In the genomic region with DNA sequence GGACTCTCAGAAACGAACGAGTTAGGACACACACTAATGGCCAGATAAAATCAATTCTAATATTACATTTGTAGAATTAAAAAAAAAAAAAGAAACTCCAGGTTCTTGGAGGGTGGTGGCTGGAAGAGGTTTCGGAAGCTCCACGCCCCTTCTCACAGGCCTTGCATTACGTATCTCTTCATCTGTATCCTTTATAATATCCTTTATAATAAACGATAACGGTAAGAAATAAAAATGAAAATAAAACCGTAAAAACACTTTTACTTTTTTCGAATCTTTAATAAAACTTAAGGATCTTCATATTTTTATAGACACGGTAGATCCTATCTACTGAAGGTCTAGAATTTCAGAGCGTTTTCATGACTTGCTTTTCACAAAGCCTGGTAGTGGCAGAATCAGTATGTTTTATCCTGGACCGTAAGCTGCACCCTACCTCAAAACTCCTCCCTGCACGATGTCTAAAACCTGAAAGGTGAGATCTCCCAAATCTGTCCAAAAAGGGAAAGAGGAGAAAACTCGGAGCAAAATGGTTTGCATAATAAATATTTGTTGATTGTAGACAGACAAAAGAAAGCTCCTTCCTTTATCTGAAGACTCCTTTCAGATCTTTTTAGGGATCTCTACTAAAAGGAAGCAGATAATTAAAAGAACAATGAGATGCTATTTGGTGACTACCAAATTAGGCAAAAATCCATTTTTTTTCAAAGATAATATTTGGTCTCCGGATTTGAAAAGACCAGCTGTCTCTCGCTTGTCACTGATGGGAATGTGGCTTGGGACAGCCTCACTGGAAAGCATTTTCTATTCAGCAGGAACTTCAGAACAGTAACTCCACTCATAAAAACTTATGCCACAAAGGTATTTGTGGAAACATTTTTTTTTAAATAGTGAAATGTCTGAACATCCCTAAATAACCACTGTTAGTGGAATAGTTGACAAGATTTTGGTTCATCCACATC, we compare ENCODE assay signal across 8 cellular contexts. TPM values are rescaled to one million over a fixed set of nuclear protein-coding genes. Genes with fewer than 3 reads are reported as not detected.
DNase-seq lines count a peak whose midpoint lies in the region; ATAC-seq and TF ChIP-seq lines count a peak whose summit lies in the region.

No MANE protein-coding gene starts in this region.

- H3K4me3 ChIP-seq in Caco-2 (ENCODE audit: low read depth, low read length): no peak overlapping the region
- H3K4me3 ChIP-seq in Jurkat, Clone E6-1 (ENCODE audit: low read length): peak overlapping the region; percentile 92
- peak overlapping the region in 48 of 59 donors; percentile 42 to 77 (median 68) for H3K4me3 ChIP-seq in dorsolateral prefrontal cortex
- peak overlapping the region in 1 of 2 donors; percentile 30 for H3K4me3 ChIP-seq in neuronal stem cell (ENCODE audit: low read length in 2 of 2)

- no peak overlapping the region for H3K18ac ChIP-seq in neuronal stem cell (ENCODE audit: low read length)

- peak overlapping the region; percentile 92 for H3K4me2 ChIP-seq in neuronal stem cell (ENCODE audit: insufficient read depth, low read length, poor library complexity, severe bottlenecking)

- H3K27me3 ChIP-seq in Caco-2 (replicated peaks; ENCODE audit: control insufficient read depth, insufficient read depth, low read length) (peaks cover 8% of the 10 kb centered on the region), dorsolateral prefrontal cortex (peaks cover 0 to 40% (median 4%) of the 10 kb centered on the region in 45 donors), neuronal stem cell (ENCODE audit: control insufficient read depth in 3 of 3, insufficient read depth in 3 of 3, low read depth in 1 of 3, low read length in 3 of 3) (peaks cover 0 to 66% (median 0%) of the 10 kb centered on the region in 3 experiments)

- POLR2A ChIA-PET in Caco-2 (lab: Charles Lee): no interaction called here

- H3K36me3 Mint-ChIP-seq in Caco-2 (ENCODE audit: insufficient read depth, unreplicated experiment): no peaks in the 10 kb centered on the region

- H3K36me3 ChIP-seq in Caco-2 (ENCODE audit: control insufficient read depth, insufficient read depth, low read length) (no peaks in the 10 kb centered on the region), neuronal stem cell (replicated peaks in 1 of 2; ENCODE audit: control insufficient read depth in 2 of 2, insufficient read depth in 2 of 2, low read length in 2 of 2) (peaks cover 6% of the 10 kb centered on the region in 2 donors)

- ATAC-seq in omental fat pad (ENCODE audit: low FRiP score): no peak

- H3K9me3 ChIP-seq in Caco-2 (no peaks in the 10 kb centered on the region), neuronal stem cell (replicated peaks in 1 of 2; ENCODE audit: control insufficient read depth in 2 of 2, insufficient read depth in 1 of 2, low read depth in 1 of 2, low read length in 2 of 2) (peaks cover 0 to 1% of the 10 kb centered on the region in 2 donors)

- H2AK5ac ChIP-seq in neuronal stem cell (ENCODE audit: low read depth, low read length): no peak overlapping the region

- H2BK120ac ChIP-seq in neuronal stem cell (ENCODE audit: low read depth, low read length): no peak overlapping the region

- peak overlapping the region; percentile 89 for H3K4me3 Mint-ChIP-seq in Caco-2 (ENCODE audit: unreplicated experiment)

- WGBS in neuronal stem cell (ENCODE audit: extremely low coverage in 2 of 2, insufficient read length in 2 of 2, insufficient replicate concordance in 1 of 2), 2 donors: no CpG with 5 or more reads among the region's 16 CpGs

- H3K14ac ChIP-seq in neuronal stem cell (ENCODE audit: low read length): no peak overlapping the region

- intact Hi-C loops in Caco-2 (cut with micrococcal nuclease; ENCODE audit: unreplicated experiment): loop anchor here (2.0 to 5.0 kb wide), 3 partner anchors 133 to 259 kb away; partner anchors contain the start of gene DARS1
- intact Hi-C loops in dorsolateral prefrontal cortex (cut with DNase I): loop anchor here (5.0 to 10.0 kb wide), 5 partner anchors 62 to 257 kb away; partner anchors contain the start of gene DARS1 (in 1 of the 2)
- intact Hi-C loops in head of caudate nucleus (cut with DNase I): loop anchor here (10.0 kb wide), 2 partner anchors 95 to 205 kb away; no protein-coding TSS in a partner anchor

- TF ChIP-seq CTCF in Caco-2 (IDR thresholded peaks at IDR 0.05; ENCODE audit: insufficient read depth in 1 of 2, low read depth in 1 of 2, low read length in 1 of 2, severe bottlenecking in 1 of 2, unreplicated experiment in 1 of 2): no peak
- TF ChIP-seq CTCF in dorsolateral prefrontal cortex (IDR thresholded peaks at IDR 0.05 in 54 of 56, conservative IDR thresholded peaks at IDR 0.05 in 2 of 56; ENCODE audit: low read depth in 1 of 56, partially characterized antibody in 56 of 56): no peak
- no peak for TF ChIP-seq CTCF in omental fat pad (IDR thresholded peaks at IDR 0.05)

- no peak overlapping the region for H3K4ac ChIP-seq in neuronal stem cell (ENCODE audit: low read length)

- H2BK12ac ChIP-seq in neuronal stem cell (ENCODE audit: low read length): no peak overlapping the region

- peak overlapping the region; percentile 69 for H2AFZ ChIP-seq in neuronal stem cell (ENCODE audit: low read length)

- no TSS peak for BruUV-seq in Caco-2 (replicated peaks; lab: Mats Ljungman, UMichigan)

- no peak overlapping the region for H2BK15ac ChIP-seq in neuronal stem cell (ENCODE audit: low read length)

- no peaks in the 10 kb centered on the region for H3K9me3 Mint-ChIP-seq in Caco-2 (ENCODE audit: unreplicated experiment)

- no peak overlapping the region for H3K9ac ChIP-seq in neuronal stem cell (ENCODE audit: low read depth, low read length, poor library complexity)

- CTCF ChIA-PET in Caco-2 (lab: Charles Lee): no interaction called here

- peaks cover 3% of the 10 kb centered on the region; the same call in 1 of the 2 replicates for H3K4me1 ChIP-seq in Caco-2
- peaks cover 6 to 10% of the 10 kb centered on the region in 2 donors for H3K4me1 ChIP-seq in neuronal stem cell (ENCODE audit: control insufficient read depth in 2 of 2, insufficient read depth in 1 of 2, low read depth in 1 of 2, low read length in 2 of 2)

- H3K4me1 Mint-ChIP-seq in Caco-2 (ENCODE audit: low read depth, unreplicated experiment): no peaks in the 10 kb centered on the region

- H2BK5ac ChIP-seq in neuronal stem cell (ENCODE audit: low read length): no peak overlapping the region

- H3K27ac ChIP-seq in dorsolateral prefrontal cortex (peak overlapping the region in 1 of 59 donors; percentile 85), neuronal stem cell (replicated peaks; ENCODE audit: low read length) (no peak overlapping the region)

- H4K91ac ChIP-seq in neuronal stem cell (ENCODE audit: low read depth, low read length, poor library complexity): no peak overlapping the region

- no peak overlapping the region for H4K8ac ChIP-seq in neuronal stem cell (ENCODE audit: low read depth, low read length)

- DNase-seq in Caco-2 (no peak), dorsolateral prefrontal cortex (no peak), neuronal stem cell (ENCODE audit: low spot score) (no peak), omental fat pad (ENCODE audit: low spot score) (no peak), activated gamma-delta T cell treated with Interleukin-2 at 50 U/mL for 16 hours (no peak), head of caudate nucleus (no peak)
- DNase-seq in Jurkat, Clone E6-1 (ENCODE audit: low read depth, low spot score): no peak
- no peak for DNase-seq in stimulated activated CD4-positive, alpha-beta T cell treated with anti-CD3 and anti-CD28 coated beads, Interleukin-2, amount 100 ng/mL, for 24 hours

- H3K27me3 Mint-ChIP-seq in Caco-2 (ENCODE audit: insufficient read depth, unreplicated experiment): peaks cover 23% of the 10 kb centered on the region

- H3K79me1 ChIP-seq in neuronal stem cell (ENCODE audit: low read depth, low read length): no peaks in the 10 kb centered on the region

- H3K27ac Mint-ChIP-seq in Caco-2 (ENCODE audit: unreplicated experiment): no peak overlapping the region

- no peak overlapping the region for H3K23ac ChIP-seq in neuronal stem cell (ENCODE audit: low read depth, low read length, poor library complexity)

RNA-seq across cellular contexts. Expression of gene CXCR4, which starts 2.0 kb away (rescaled TPM):
- total RNA-seq in Caco-2 (2022): 1.00 and 1.4 TPM in 2 replicates
- 181 TPM for polyA plus RNA-seq in Jurkat, Clone E6-1 (2012; ENCODE audit: insufficient read depth, insufficient read length)
- total RNA-seq in dorsolateral prefrontal cortex: 10 to 100 TPM in 30 of 120 experiments, 1 to 10 TPM in 90; 1.3 to 40.8 (median 6.2) TPM
- 20.1 TPM for polyA plus RNA-seq in neuronal stem cell (2013, experiment 1 of 2)
- polyA plus RNA-seq in neuronal stem cell (2013, experiment 2 of 2): 20.4 TPM
- total RNA-seq in omental fat pad: 10 to 100 TPM; 29.6 to 61.1 (median 37.8) TPM
